1 cellular context compared by ENCODE assay signal in the genomic region with DNA sequence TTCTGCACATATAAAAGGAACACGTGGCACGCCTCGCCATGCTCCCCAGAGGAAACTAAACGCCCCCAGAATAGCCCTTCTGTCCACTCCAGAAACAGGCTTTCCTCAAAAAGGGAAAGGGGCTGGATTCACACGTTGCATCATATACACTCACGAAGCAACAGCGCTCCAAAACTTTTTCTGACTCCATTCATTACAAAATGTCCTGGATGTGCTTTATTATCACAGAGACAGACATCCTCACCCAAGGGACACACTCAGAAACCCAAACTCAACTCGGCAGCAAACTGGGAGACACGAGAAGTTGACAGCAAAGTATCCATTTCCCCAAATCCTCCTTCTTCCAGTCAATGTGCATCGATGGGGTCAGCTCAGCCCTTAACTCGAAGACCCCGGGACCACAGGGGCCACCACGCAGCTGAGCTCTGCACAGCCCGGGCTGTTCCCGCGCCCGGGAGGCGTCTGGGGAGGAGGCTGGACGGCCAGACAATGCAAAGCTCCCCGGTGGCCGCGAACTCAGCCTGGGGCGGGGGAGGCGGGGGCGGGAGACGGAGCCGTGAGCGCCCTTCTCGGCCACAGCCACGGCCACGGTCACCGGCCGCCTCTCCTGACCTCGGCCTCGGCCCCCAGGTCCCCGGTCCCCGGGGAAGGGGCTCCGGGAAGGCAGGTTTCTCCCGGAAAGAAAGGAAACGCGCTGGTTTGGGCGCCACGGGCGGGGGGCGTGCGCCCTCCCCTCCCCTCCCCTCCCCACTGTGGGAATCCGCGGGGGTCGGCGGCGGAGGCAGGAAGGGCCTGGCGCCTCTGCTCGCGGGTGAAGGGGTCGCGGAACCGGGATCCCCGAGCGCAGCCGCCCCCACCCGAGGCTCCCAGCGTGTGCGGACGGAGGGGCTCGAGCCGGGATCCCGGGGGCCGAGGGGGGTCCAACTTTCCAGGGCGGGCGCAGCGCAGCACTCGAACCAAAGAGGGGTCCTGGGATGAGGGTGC.
TF ChIP-seq lines count a peak whose summit lies in the region.

No MANE protein-coding gene starts in this region.

TF ChIP-seq in HepG2, 621 proteins besides CTCF, POLR2A, EP300 and RAD21 (continued from another document and continues in another):
- TF ChIP-seq ARID5B (CRISPR knock-in tag; IDR thresholded peaks at IDR 0.05) = 0 out of 2 replicates have a peak, but pooled peaks have one; percentile 10
- no peak; the same call in 1 of the 2 replicates for TF ChIP-seq SALL1 (CRISPR knock-in tag; IDR thresholded peaks at IDR 0.05)
- no peak for TF ChIP-seq RFXAP (CRISPR knock-in tag; IDR thresholded peaks at IDR 0.05; ENCODE audit: borderline replicate concordance)
- TF ChIP-seq MTERF4 (CRISPR knock-in tag; IDR thresholded peaks at IDR 0.05) = no peak
- TF ChIP-seq SIX4 (CRISPR knock-in tag; IDR thresholded peaks at IDR 0.05) = no peak
- no peak for TF ChIP-seq HNRNPUL1 (IDR thresholded peaks at IDR 0.05; ENCODE audit: low read depth, low read length)
- TF ChIP-seq NFRKB (IDR thresholded peaks at IDR 0.05) = no peak
- no peak for TF ChIP-seq ZNF609 (CRISPR knock-in tag; IDR thresholded peaks at IDR 0.05; ENCODE audit: borderline replicate concordance)
- TF ChIP-seq KAT2B (IDR thresholded peaks at IDR 0.05; ENCODE audit: borderline replicate concordance, low read depth, low read length) = no peak
- TF ChIP-seq, protein P1, sequence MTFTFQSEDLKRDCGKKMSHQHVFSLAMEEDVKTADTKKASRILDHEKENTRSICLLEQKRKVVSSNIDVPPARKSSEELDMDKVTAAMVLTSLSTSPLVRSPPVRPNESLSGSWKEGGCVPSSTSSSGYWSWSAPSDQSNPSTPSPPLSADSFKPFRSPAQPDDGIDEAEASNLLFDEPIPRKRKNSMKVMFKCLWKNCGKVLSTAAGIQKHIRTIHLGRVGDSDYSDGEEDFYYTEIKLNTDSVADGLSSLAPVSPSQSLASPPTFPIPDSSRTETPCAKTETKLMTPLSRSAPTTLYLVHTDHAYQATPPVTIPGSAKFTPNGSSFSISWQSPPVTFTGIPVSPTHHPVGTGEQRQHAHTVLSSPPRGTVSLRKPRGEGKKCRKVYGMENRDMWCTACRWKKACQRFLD (CRISPR knock-in tag; IDR thresholded peaks at IDR 0.05; ENCODE audit: borderline replicate concordance) = no peak
- TF ChIP-seq HMGXB4 (CRISPR knock-in tag; IDR thresholded peaks at IDR 0.05; ENCODE audit: borderline replicate concordance in 1 of 2, low read depth in 1 of 2) = peak in 1 of 2 experiments; percentile 49; a peak in 2 of 4 replicates
- no peak for TF ChIP-seq ZNF18 (CRISPR knock-in tag; IDR thresholded peaks at IDR 0.05; ENCODE audit: insufficient replicate concordance)
- TF ChIP-seq ZFP82 (CRISPR knock-in tag; IDR thresholded peaks at IDR 0.05; ENCODE audit: borderline replicate concordance) = no peak
- TF ChIP-seq GATAD2A (CRISPR knock-in tag; IDR thresholded peaks at IDR 0.05) = no peak
- TF ChIP-seq ZNF780A (CRISPR knock-in tag; IDR thresholded peaks at IDR 0.05) = 0 out of 2 replicates have a peak, but pooled peaks have one; percentile 28
- TF ChIP-seq, protein P2, sequence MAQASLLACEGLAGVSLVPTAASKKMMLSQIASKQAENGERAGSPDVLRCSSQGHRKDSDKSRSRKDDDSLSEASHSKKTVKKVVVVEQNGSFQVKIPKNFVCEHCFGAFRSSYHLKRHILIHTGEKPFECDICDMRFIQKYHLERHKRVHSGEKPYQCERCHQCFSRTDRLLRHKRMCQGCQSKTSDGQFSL (CRISPR knock-in tag; IDR thresholded peaks at IDR 0.05) = 0 out of 2 replicates have a peak, but pooled peaks have one; percentile 60
- no peak for TF ChIP-seq ZNF382 (CRISPR knock-in tag; IDR thresholded peaks at IDR 0.05; ENCODE audit: borderline replicate concordance)
- no peak for TF ChIP-seq PLSCR1 (CRISPR knock-in tag; IDR thresholded peaks at IDR 0.05; ENCODE audit: borderline replicate concordance)
- TF ChIP-seq, protein P3, sequence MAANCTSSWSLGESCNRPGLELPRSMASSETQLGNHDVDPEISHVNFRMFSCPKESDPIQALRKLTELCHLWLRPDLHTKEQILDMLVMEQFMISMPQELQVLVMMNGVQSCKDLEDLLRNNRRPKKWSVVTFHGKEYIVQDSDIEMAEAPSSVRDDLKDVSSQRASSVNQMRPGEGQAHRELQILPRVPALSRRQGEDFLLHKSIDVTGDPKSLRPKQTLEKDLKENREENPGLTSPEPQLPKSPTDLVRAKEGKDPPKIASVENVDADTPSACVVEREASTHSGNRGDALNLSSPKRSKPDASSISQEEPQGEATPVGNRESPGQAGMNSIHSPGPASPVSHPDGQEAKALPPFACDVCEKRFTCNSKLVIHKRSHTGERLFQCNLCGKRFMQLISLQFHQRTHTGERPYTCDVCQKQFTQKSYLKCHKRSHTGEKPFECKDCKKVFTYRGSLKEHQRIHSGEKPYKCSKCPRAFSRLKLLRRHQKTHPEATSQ (CRISPR knock-in tag; IDR thresholded peaks at IDR 0.05; ENCODE audit: borderline replicate concordance) = no peak
- no peak for TF ChIP-seq ZNF644 (CRISPR knock-in tag; IDR thresholded peaks at IDR 0.05; ENCODE audit: low read depth)
- no peak for TF ChIP-seq ARNTL (CRISPR knock-in tag; IDR thresholded peaks at IDR 0.05)
- TF ChIP-seq ZBTB34 (CRISPR knock-in tag; IDR thresholded peaks at IDR 0.05) = no peak
- no peak for TF ChIP-seq KDM4B (CRISPR knock-in tag; IDR thresholded peaks at IDR 0.05)
- no peak for TF ChIP-seq ZNF513 (CRISPR knock-in tag; conservative IDR thresholded peaks at IDR 0.05)
